8 cellular contexts compared by ENCODE assay signal in the genomic region with DNA sequence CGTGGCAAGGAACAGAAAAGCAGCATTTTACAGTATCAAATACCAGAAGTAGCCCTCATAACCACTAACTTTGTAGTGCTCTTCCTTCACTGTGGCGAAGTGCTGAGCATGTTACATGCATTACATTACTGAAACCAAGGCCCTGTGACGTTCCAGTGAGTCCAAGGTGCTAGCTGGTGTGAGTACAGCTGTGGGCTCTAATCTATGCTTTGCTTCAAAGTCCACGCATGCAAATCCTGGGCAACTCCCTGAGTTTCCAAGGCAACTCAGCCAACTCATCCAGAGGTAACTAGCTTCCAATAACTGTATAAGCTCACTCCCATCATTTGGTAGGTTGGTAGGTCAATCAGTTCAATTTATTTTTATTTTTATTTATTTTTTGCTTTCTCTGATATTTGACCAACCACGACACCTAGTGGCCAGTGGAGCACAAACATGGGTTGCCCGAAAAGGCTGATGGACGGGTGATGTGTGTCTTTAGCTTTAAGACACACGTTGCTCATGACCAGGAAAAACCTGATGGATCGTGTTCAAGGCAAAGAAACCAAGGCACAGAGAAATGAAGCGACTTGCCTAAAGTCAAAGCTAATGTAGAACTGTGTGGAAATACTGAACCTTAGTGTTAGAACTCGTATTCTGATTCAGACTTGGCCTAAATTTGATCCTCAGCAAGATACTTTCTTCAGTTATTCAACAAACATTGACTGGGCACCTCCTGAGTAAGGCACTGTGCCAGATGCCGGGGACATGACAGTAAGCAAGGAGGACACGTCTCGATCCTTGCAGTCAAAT.
DNase-seq lines count a peak whose midpoint lies in the region; ATAC-seq and TF ChIP-seq lines count a peak whose summit lies in the region.

No MANE protein-coding gene starts in this region.

- H3K4me2 ChIP-seq in DOHH2 (ENCODE audit: low read length): no peak overlapping the region

- no peaks in the 10 kb centered on the region for H4K20me1 ChIP-seq in DOHH2 (ENCODE audit: control insufficient read depth, insufficient read depth, low read depth, low read length)

- H3K27me3 ChIP-seq in DOHH2 (ENCODE audit: control insufficient read depth, low read length) (peaks cover 22% of the 10 kb centered on the region), neutrophil (peaks cover 36% of the 10 kb centered on the region), uterus (no peaks in the 10 kb centered on the region)

- H3K4me3 ChIP-seq in DOHH2 (ENCODE audit: low read length) (no peak overlapping the region), fibroblast of the aortic adventitia (ENCODE audit: low read depth, low read length) (no peak overlapping the region), neutrophil (ENCODE audit: low read depth in 1 of 2, low read length in 1 of 2) (no peak overlapping the region), uterus (no peak overlapping the region)

- H3K79me2 ChIP-seq in DOHH2 (ENCODE audit: control insufficient read depth, low read length): no peaks in the 10 kb centered on the region

- DNase-seq in HPDE6-E6E7 (ENCODE audit: extremely low spot score) (peak; percentile 70), OCI-M1 (lab: John Stamatoyannopoulos, UW) (peak; percentile 80), activated T-helper 1 cell treated with Interleukin-2 at 50 U/mL for 16 hours (ENCODE audit: low read depth) (peak; percentile 7), fibroblast of the aortic adventitia (ENCODE audit: low read depth) (peak; percentile 87), uterus (peak; percentile 51 to 64)

- H3K27ac ChIP-seq in DOHH2 (ENCODE audit: low read depth, low read length) (no peak overlapping the region), neutrophil (no peak overlapping the region), uterus (peak overlapping the region; percentile 11 to 47)

- H3K9me3 ChIP-seq in DOHH2 (ENCODE audit: control insufficient read depth, insufficient read depth, low read length) (no peaks in the 10 kb centered on the region), neutrophil (no peaks in the 10 kb centered on the region), uterus (no peaks in the 10 kb centered on the region)

- H3K4me1 ChIP-seq in DOHH2 (ENCODE audit: control insufficient read depth, low read length) (peaks cover 19% of the 10 kb centered on the region), neutrophil (ENCODE audit: control insufficient read depth in 1 of 2, insufficient read depth in 1 of 2, low read depth in 1 of 2, low read length in 1 of 2) (no peaks in the 10 kb centered on the region), uterus (peaks cover 0 to 7% of the 10 kb centered on the region in 2 donors)

- intact Hi-C loops in uterus (cut with DNase I; ENCODE audit: low total_unique reads): loop anchor here (5.0 to 10.0 kb wide), 3 partner anchors 78 to 228 kb away; no protein-coding TSS in a partner anchor

- H3F3A ChIP-seq in DOHH2 (ENCODE audit: control insufficient read depth, insufficient read depth): no peaks in the 10 kb centered on the region

- ATAC-seq in GM21423 (IDR thresholded peaks at IDR 0.05; ENCODE audit: unreplicated experiment): peak; percentile 99

- peak; percentile 69 for TF ChIP-seq CTCF in DOHH2 (IDR thresholded peaks at IDR 0.05; ENCODE audit: low read depth, low read length, poor library complexity, severe bottlenecking)
- TF ChIP-seq CTCF in fibroblast of the aortic adventitia (IDR thresholded peaks at IDR 0.05; ENCODE audit: insufficient read depth, low read length): peak; percentile 80
- TF ChIP-seq CTCF in neutrophil (IDR thresholded peaks at IDR 0.05): peak; percentile 74
- TF ChIP-seq CTCF in uterus (IDR thresholded peaks at IDR 0.05): peak; percentile 64 to 93 (median 86)

- H3K36me3 ChIP-seq in DOHH2 (ENCODE audit: control insufficient read depth, low read length) (no peaks in the 10 kb centered on the region), neutrophil (no peaks in the 10 kb centered on the region), uterus (no peaks in the 10 kb centered on the region)

- no peaks in the 10 kb centered on the region for H3K9me2 ChIP-seq in DOHH2 (replicated peaks; ENCODE audit: control insufficient read depth, low read length)

- TF ChIP-seq POLR2A in uterus (IDR thresholded peaks at IDR 0.05): no peak

Comparison
In these comparisons a context has a peak if more than half of its experiments do, and no peak if none do; other contexts are left out.
1. H3K27ac ChIP-seq: peak in uterus (2 of 2); none in DOHH2 (single experiment) and neutrophil (single experiment).
2. DNase-seq: peak in every context shown above with its lines; median percentile 87 in fibroblast of the aortic adventitia; 80 in OCI-M1; 70 in HPDE6-E6E7; 58 in uterus; 7 in activated T-helper 1 cell treated with Interleukin-2 at 50 U/mL for 16 hours.
3. Peak in every context shown above with its lines, with median percentiles within 50 percentile points of each other: CTCF ChIP-seq.